2 cellular contexts compared by ENCODE assay signal in genomic region chr15:76190070-76190564, GRCh38.
TF ChIP-seq lines count a peak whose summit lies in the region.

No MANE protein-coding gene starts in this region.

TF ChIP-seq in IMR-90, 13 proteins besides CTCF, POLR2A, EP300 and RAD21:
- TF ChIP-seq ELK1 (IDR thresholded peaks at IDR 0.05; ENCODE audit: borderline replicate concordance, low read depth, low read length): no peak

TF ChIP-seq in K562, 482 proteins besides CTCF, POLR2A, EP300 and RAD21:
- TF ChIP-seq KLF6 (CRISPR knock-in tag; IDR thresholded peaks at IDR 0.05; ENCODE audit: borderline replicate concordance) (no peak), NRF1 (conservative IDR thresholded peaks at IDR 0.05 in 1 of 2, IDR thresholded peaks at IDR 0.05 in 1 of 2) (peak; percentile 19 to 50; a peak in 2 of 4 replicates), HES1 (IDR thresholded peaks at IDR 0.05; ENCODE audit: low read depth) (no peak), BHLHE40 (IDR thresholded peaks at IDR 0.05; ENCODE audit: low read length) (peak; percentile 67), ZNF79 (CRISPR knock-in tag; IDR thresholded peaks at IDR 0.05; ENCODE audit: low read depth) (no peak)
